2 cellular contexts compared by ENCODE assay signal in the genomic region with DNA sequence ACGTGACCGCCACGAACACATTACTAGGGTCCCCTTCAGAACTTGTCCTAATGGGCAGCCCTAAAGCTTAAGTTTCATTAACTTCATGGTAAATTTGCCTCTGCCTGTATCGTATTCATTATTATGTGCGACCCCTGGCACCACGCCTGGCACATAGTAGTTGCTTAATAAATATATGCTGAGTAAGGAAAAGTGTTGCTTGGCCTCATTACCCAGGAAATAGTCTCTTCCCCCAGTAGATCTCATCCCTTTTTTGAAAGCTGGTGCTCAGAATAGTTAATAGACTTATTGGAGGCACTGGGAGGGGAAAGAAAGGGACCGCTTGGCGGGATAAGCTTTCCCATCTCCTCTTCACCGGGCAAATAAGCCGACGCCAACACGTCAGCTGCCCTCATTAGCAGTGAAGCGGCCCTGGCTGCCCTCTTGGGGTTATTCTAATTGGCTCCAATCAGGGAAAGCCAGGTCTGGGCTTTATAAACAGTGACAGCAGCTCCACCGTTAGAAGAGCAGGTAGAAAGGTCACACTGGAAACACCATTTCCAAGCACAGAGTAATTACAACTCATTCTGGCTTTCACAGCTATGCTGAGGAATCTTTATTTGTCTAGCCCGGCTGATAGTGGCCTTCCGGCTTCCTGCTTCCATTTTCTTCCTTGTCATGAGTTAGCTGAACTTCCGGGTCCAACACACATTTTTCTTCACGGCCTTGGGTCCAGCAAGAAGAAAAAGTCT.
A peak's percentile ranks its signal among the peaks of the same experiment; 100 is the strongest.
TF ChIP-seq lines count a peak whose summit lies in the region.

No MANE protein-coding gene starts in this region.

TF ChIP-seq in IMR-90, 13 proteins besides CTCF, POLR2A, EP300 and RAD21:
- peak; percentile 76 for TF ChIP-seq MAFK (IDR thresholded peaks at IDR 0.05; ENCODE audit: low read depth, low read length)
- TF ChIP-seq ELK1 (IDR thresholded peaks at IDR 0.05; ENCODE audit: borderline replicate concordance, low read depth, low read length): no peak

TF ChIP-seq in H1, 55 proteins besides CTCF, POLR2A, EP300 and RAD21:
- no peak for TF ChIP-seq POLR2AphosphoS5 (IDR thresholded peaks at IDR 0.05; ENCODE audit: low read depth, low read length)
- no peak for TF ChIP-seq CBX5 (IDR thresholded peaks at IDR 0.05; ENCODE audit: low read depth, low read length)
- no peak for TF ChIP-seq TAF7 (optimal IDR thresholded peaks at IDR 0.05; ENCODE audit: borderline replicate concordance, low read depth, low read length)
- TF ChIP-seq E2F6 (IDR thresholded peaks at IDR 0.05): no peak
- TF ChIP-seq MAFK (IDR thresholded peaks at IDR 0.05; ENCODE audit: low read depth, low read length): peak; percentile 20; the same call in 1 of the 2 replicates
- no peak for TF ChIP-seq SP1 (IDR thresholded peaks at IDR 0.05; ENCODE audit: low read depth, low read length)
